ENCODE assay signal across 36 cellular contexts in the genomic region with DNA sequence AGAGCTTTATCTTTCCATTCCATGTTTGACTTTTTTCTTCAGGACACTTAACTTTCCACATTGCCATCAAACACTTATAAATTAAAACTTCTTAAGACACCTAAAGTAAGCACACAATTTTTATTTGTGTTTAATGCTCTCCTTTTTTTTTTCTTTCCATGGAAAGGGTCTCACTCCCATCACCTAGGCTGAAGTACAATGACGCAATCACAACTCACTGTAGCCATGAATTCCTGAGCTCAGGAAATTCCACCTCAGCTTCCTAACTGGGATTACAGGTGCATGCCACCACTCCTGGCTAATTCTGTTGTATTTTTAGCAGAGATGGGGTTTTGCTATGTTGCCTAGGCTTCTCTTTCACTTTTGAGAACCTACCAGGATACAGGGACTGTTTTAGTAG. TPM values are rescaled to one million over a fixed set of nuclear protein-coding genes. Genes with fewer than 3 reads are reported as not detected.
"Had no signal": no experiment of that assay in that cellular context is flagged by ENCODE, and none has a peak within 500 bp of the region (broad histone marks: within the 10 kb centered on the region; RNA-seq: fewer than 3 reads in every experiment).

No MANE protein-coding gene starts in this region.

- H3K4me1 ChIP-seq: ascending aorta, breast epithelium, colonic mucosa, esophagus squamous epithelium, gastroesophageal sphincter, heart right ventricle had no signal

- H3K36me3 Mint-ChIP-seq: activated naive CD4-positive, alpha-beta T cell treated with anti-CD3 and anti-CD28 coated beads, Interleukin-2, amount 10 ng/mL, durations not matched to agents 7 days and 5 days; activated naive CD4-positive, alpha-beta T cell treated with anti-CD3 and anti-CD28 coated beads, Interleukin-2, amount 50 U/mL, for 72 hours; activated naive CD8-positive, alpha-beta T cell treated with anti-CD3 and anti-CD28 coated beads, Interleukin-2, amount 10 ng/mL, durations not matched to agents 7 days and 5 days; brain had no signal

- H3K4me3 ChIP-seq: ascending aorta, breast epithelium, cardiac muscle cell, colonic mucosa, esophagus squamous epithelium, gastroesophageal sphincter, heart right ventricle had no signal

- DNase-seq: activated CD4-positive, alpha-beta memory T cell treated with anti-CD3 and anti-CD28 coated beads, Interleukin-2, amount 10 ng/mL, durations not matched to agents 7 days and 5 days; activated CD4-positive, alpha-beta T cell treated with anti-CD3 and anti-CD28 coated beads for 1 hour; activated CD4-positive, alpha-beta T cell treated with anti-CD3 and anti-CD28 coated beads for 4 hours; activated CD4-positive, alpha-beta T cell treated with anti-CD3 and anti-CD28 coated beads, Interleukin-2, amount 10 ng/mL, durations not matched to agents 7 days and 5 days; activated CD4-positive, alpha-beta T cell treated with anti-CD3 and anti-CD28 coated beads, Interleukin-2, amount 50 U/mL, for 4 hours; activated CD8-positive, alpha-beta memory T cell treated with anti-CD3 and anti-CD28 coated beads, Interleukin-2, amount 50 U/mL, for 48 hours; activated gamma-delta T cell; activated naive CD4-positive, alpha-beta T cell; activated naive CD4-positive, alpha-beta T cell treated with anti-CD3 and anti-CD28 coated beads, Interleukin-2, amount 10 ng/mL, durations not matched to agents 7 days and 5 days; activated naive CD8-positive, alpha-beta T cell treated with anti-CD3 and anti-CD28 coated beads, Interleukin-2, amount 10 ng/mL, durations not matched to agents 7 days and 5 days; activated T-cell treated with anti-CD3 and anti-CD28 coated beads for 4 hours; activated T-cell treated with anti-CD3 and anti-CD28 coated beads, Interleukin-2, amount 50 U/mL, for 24 hours; activated T-cell treated with anti-CD3 and anti-CD28 coated beads, Interleukin-2, amount 50 U/mL, for 72 hours; central memory CD4-positive, alpha-beta T cell; cerebellar nuclear complex; colonic mucosa; effector CD8-positive, alpha-beta T cell; esophagus squamous epithelium; foreskin melanocyte; heart right ventricle; T-helper 17 cell; T1000 had no signal

- H3K27ac Mint-ChIP-seq: activated CD4-positive, alpha-beta memory T cell treated with anti-CD3 and anti-CD28 coated beads, Interleukin-2, amount 10 ng/mL, durations not matched to agents 7 days and 5 days; activated CD4-positive, alpha-beta T cell treated with anti-CD3 and anti-CD28 coated beads, Interleukin-2, amount 10 ng/mL, durations not matched to agents 7 days and 5 days; activated naive CD4-positive, alpha-beta T cell treated with anti-CD3 and anti-CD28 coated beads, Interleukin-2, amount 10 ng/mL, durations not matched to agents 7 days and 5 days; activated naive CD4-positive, alpha-beta T cell treated with anti-CD3 and anti-CD28 coated beads, Interleukin-2, amount 50 U/mL, for 72 hours; activated naive CD8-positive, alpha-beta T cell treated with anti-CD3 and anti-CD28 coated beads, Interleukin-2, amount 10 ng/mL, durations not matched to agents 7 days and 5 days; activated T-cell treated with anti-CD3 and anti-CD28 coated beads, Interleukin-2, amount 50 U/mL, for 24 hours; activated T-cell treated with anti-CD3 and anti-CD28 coated beads, Interleukin-2, amount 50 U/mL, for 72 hours; brain; T-helper 17 cell; T-helper 2 cell treated with Interferon-gamma antibody and Interleukin-4, amounts not matched to agents 5 μg/mL and 100 μg/mL, for 36 hours had no signal

- H3K27ac ChIP-seq: ascending aorta, breast epithelium, cardiac muscle cell, colonic mucosa, epithelial cell of prostate, esophagus squamous epithelium, gastroesophageal sphincter, heart right ventricle had no signal

- H3K4me1 Mint-ChIP-seq: activated CD4-positive, alpha-beta memory T cell treated with anti-CD3 and anti-CD28 coated beads, Interleukin-2, amount 10 ng/mL, durations not matched to agents 7 days and 5 days; activated CD4-positive, alpha-beta T cell treated with anti-CD3 and anti-CD28 coated beads, Interleukin-2, amount 10 ng/mL, durations not matched to agents 7 days and 5 days; activated naive CD4-positive, alpha-beta T cell treated with anti-CD3 and anti-CD28 coated beads, Interleukin-2, amount 10 ng/mL, durations not matched to agents 7 days and 5 days; activated naive CD8-positive, alpha-beta T cell treated with anti-CD3 and anti-CD28 coated beads, Interleukin-2, amount 10 ng/mL, durations not matched to agents 7 days and 5 days; T-helper 17 cell had no signal

- H3K27me3 ChIP-seq: ascending aorta, breast epithelium, cardiac muscle cell, colonic mucosa, esophagus squamous epithelium, gastroesophageal sphincter, heart right ventricle had no signal

- H3K4me3 Mint-ChIP-seq: activated CD4-positive, alpha-beta memory T cell treated with anti-CD3 and anti-CD28 coated beads, Interleukin-2, amount 10 ng/mL, durations not matched to agents 7 days and 5 days; activated CD4-positive, alpha-beta T cell treated with anti-CD3 and anti-CD28 coated beads, Interleukin-2, amount 10 ng/mL, durations not matched to agents 7 days and 5 days; activated naive CD4-positive, alpha-beta T cell treated with anti-CD3 and anti-CD28 coated beads, Interleukin-2, amount 10 ng/mL, durations not matched to agents 7 days and 5 days; activated naive CD8-positive, alpha-beta T cell treated with anti-CD3 and anti-CD28 coated beads, Interleukin-2, amount 10 ng/mL, durations not matched to agents 7 days and 5 days; activated T-cell treated with anti-CD3 and anti-CD28 coated beads, Interleukin-2, amount 50 U/mL, for 24 hours; activated T-cell treated with anti-CD3 and anti-CD28 coated beads, Interleukin-2, amount 50 U/mL, for 72 hours; brain; T-helper 17 cell; T-helper 2 cell treated with Interferon-gamma antibody and Interleukin-4, amounts not matched to agents 5 μg/mL and 100 μg/mL, for 36 hours had no signal

- H3K9me3 Mint-ChIP-seq: activated CD4-positive, alpha-beta memory T cell treated with anti-CD3 and anti-CD28 coated beads, Interleukin-2, amount 10 ng/mL, durations not matched to agents 7 days and 5 days; activated CD4-positive, alpha-beta T cell treated with anti-CD3 and anti-CD28 coated beads, Interleukin-2, amount 10 ng/mL, durations not matched to agents 7 days and 5 days; activated naive CD4-positive, alpha-beta T cell treated with anti-CD3 and anti-CD28 coated beads, Interleukin-2, amount 10 ng/mL, durations not matched to agents 7 days and 5 days; activated naive CD4-positive, alpha-beta T cell treated with anti-CD3 and anti-CD28 coated beads, Interleukin-2, amount 50 U/mL, for 72 hours; activated naive CD8-positive, alpha-beta T cell treated with anti-CD3 and anti-CD28 coated beads, Interleukin-2, amount 10 ng/mL, durations not matched to agents 7 days and 5 days; activated T-cell treated with anti-CD3 and anti-CD28 coated beads, Interleukin-2, amount 50 U/mL, for 24 hours; activated T-cell treated with anti-CD3 and anti-CD28 coated beads, Interleukin-2, amount 50 U/mL, for 72 hours; brain; T-helper 2 cell treated with Interferon-gamma antibody and Interleukin-4, amounts not matched to agents 5 μg/mL and 100 μg/mL, for 36 hours had no signal

- H3K36me3 ChIP-seq: ascending aorta, breast epithelium, cardiac muscle cell, colonic mucosa, esophagus squamous epithelium, gastroesophageal sphincter, heart right ventricle had no signal

- H3K27me3 Mint-ChIP-seq: activated CD4-positive, alpha-beta memory T cell treated with anti-CD3 and anti-CD28 coated beads, Interleukin-2, amount 10 ng/mL, durations not matched to agents 7 days and 5 days; activated CD4-positive, alpha-beta T cell treated with anti-CD3 and anti-CD28 coated beads, Interleukin-2, amount 10 ng/mL, durations not matched to agents 7 days and 5 days; activated naive CD4-positive, alpha-beta T cell treated with anti-CD3 and anti-CD28 coated beads, Interleukin-2, amount 10 ng/mL, durations not matched to agents 7 days and 5 days; activated naive CD8-positive, alpha-beta T cell treated with anti-CD3 and anti-CD28 coated beads, Interleukin-2, amount 10 ng/mL, durations not matched to agents 7 days and 5 days; activated T-cell treated with anti-CD3 and anti-CD28 coated beads, Interleukin-2, amount 50 U/mL, for 24 hours; T-helper 17 cell had no signal

- ATAC-seq: activated naive CD4-positive, alpha-beta T cell treated with anti-CD3 and anti-CD28 coated beads, Interleukin-2, amount 50 U/mL, for 72 hours; activated T-cell treated with anti-CD3 and anti-CD28 coated beads, Interleukin-2, amount 50 U/mL, for 72 hours; gastroesophageal sphincter; heart right ventricle; T-helper 17 cell had no signal

- H3K9me3 ChIP-seq: ascending aorta, breast epithelium, colonic mucosa, esophagus squamous epithelium, gastroesophageal sphincter, heart right ventricle had no signal

RNA-seq across cellular contexts. Expression of a gene that starts 7.3 kb away (rescaled TPM):
- total RNA-seq: activated CD4-positive, alpha-beta memory T cell treated with anti-CD3 and anti-CD28 coated beads, Interleukin-2, amount 10 ng/mL, durations not matched to agents 7 days and 5 days; activated CD4-positive, alpha-beta T cell treated with anti-CD3 and anti-CD28 coated beads, Interleukin-2, amount 10 ng/mL, durations not matched to agents 7 days and 5 days; activated naive CD4-positive, alpha-beta T cell treated with anti-CD3 and anti-CD28 coated beads, Interleukin-2, amount 50 U/mL, for 72 hours; activated naive CD8-positive, alpha-beta T cell treated with anti-CD3 and anti-CD28 coated beads, Interleukin-2, amount 10 ng/mL, durations not matched to agents 7 days and 5 days; activated T-cell treated with anti-CD3 and anti-CD28 coated beads, Interleukin-2, amount 50 U/mL, for 72 hours; ascending aorta; breast epithelium; cardiac muscle cell; colonic mucosa; dermis microvascular lymphatic vessel endothelial cell; endothelial cell of umbilical vein; esophagus squamous epithelium; fibroblast of lung; fibroblast of villous mesenchyme; gastroesophageal sphincter; glomerular endothelial cell; heart right ventricle; T-helper 17 cell had no signal
- polyA plus RNA-seq: cardiac muscle cell, endothelial cell of umbilical vein, esophagus, fibroblast of lung, heart right ventricle had no signal

RNA-seq across cellular contexts. Expression of a gene that starts 15.1 kb away (rescaled TPM):
- total RNA-seq: activated CD4-positive, alpha-beta memory T cell treated with anti-CD3 and anti-CD28 coated beads, Interleukin-2, amount 10 ng/mL, durations not matched to agents 7 days and 5 days; activated CD4-positive, alpha-beta T cell treated with anti-CD3 and anti-CD28 coated beads, Interleukin-2, amount 10 ng/mL, durations not matched to agents 7 days and 5 days; activated naive CD4-positive, alpha-beta T cell treated with anti-CD3 and anti-CD28 coated beads, Interleukin-2, amount 50 U/mL, for 72 hours; activated naive CD8-positive, alpha-beta T cell treated with anti-CD3 and anti-CD28 coated beads, Interleukin-2, amount 10 ng/mL, durations not matched to agents 7 days and 5 days; activated T-cell treated with anti-CD3 and anti-CD28 coated beads, Interleukin-2, amount 50 U/mL, for 72 hours; ascending aorta; breast epithelium; cardiac muscle cell; colonic mucosa; dermis microvascular lymphatic vessel endothelial cell; endothelial cell of umbilical vein; esophagus squamous epithelium; fibroblast of lung; fibroblast of villous mesenchyme; gastroesophageal sphincter; glomerular endothelial cell; heart right ventricle; T-helper 17 cell had no signal
- polyA plus RNA-seq: cardiac muscle cell, endothelial cell of umbilical vein, esophagus, fibroblast of lung, heart right ventricle had no signal

RNA-seq across cellular contexts. Expression of a gene that starts 29.9 kb away (rescaled TPM):
- total RNA-seq: activated CD4-positive, alpha-beta memory T cell treated with anti-CD3 and anti-CD28 coated beads, Interleukin-2, amount 10 ng/mL, durations not matched to agents 7 days and 5 days; activated CD4-positive, alpha-beta T cell treated with anti-CD3 and anti-CD28 coated beads, Interleukin-2, amount 10 ng/mL, durations not matched to agents 7 days and 5 days; activated naive CD4-positive, alpha-beta T cell treated with anti-CD3 and anti-CD28 coated beads, Interleukin-2, amount 50 U/mL, for 72 hours; activated naive CD8-positive, alpha-beta T cell treated with anti-CD3 and anti-CD28 coated beads, Interleukin-2, amount 10 ng/mL, durations not matched to agents 7 days and 5 days; activated T-cell treated with anti-CD3 and anti-CD28 coated beads, Interleukin-2, amount 50 U/mL, for 72 hours; ascending aorta; cardiac muscle cell; colonic mucosa; dermis microvascular lymphatic vessel endothelial cell; endothelial cell of umbilical vein; esophagus squamous epithelium; fibroblast of lung; fibroblast of villous mesenchyme; gastroesophageal sphincter; glomerular endothelial cell; heart right ventricle; T-helper 17 cell had no signal
- polyA plus RNA-seq: cardiac muscle cell, endothelial cell of umbilical vein, esophagus, fibroblast of lung, heart right ventricle had no signal

RNA-seq across cellular contexts. Expression of a gene that starts 33.0 kb away (rescaled TPM):
- total RNA-seq: activated CD4-positive, alpha-beta memory T cell treated with anti-CD3 and anti-CD28 coated beads, Interleukin-2, amount 10 ng/mL, durations not matched to agents 7 days and 5 days; activated CD4-positive, alpha-beta T cell treated with anti-CD3 and anti-CD28 coated beads, Interleukin-2, amount 10 ng/mL, durations not matched to agents 7 days and 5 days; activated naive CD4-positive, alpha-beta T cell treated with anti-CD3 and anti-CD28 coated beads, Interleukin-2, amount 50 U/mL, for 72 hours; activated naive CD8-positive, alpha-beta T cell treated with anti-CD3 and anti-CD28 coated beads, Interleukin-2, amount 10 ng/mL, durations not matched to agents 7 days and 5 days; activated T-cell treated with anti-CD3 and anti-CD28 coated beads, Interleukin-2, amount 50 U/mL, for 72 hours; ascending aorta; breast epithelium; cardiac muscle cell; colonic mucosa; dermis microvascular lymphatic vessel endothelial cell; endothelial cell of umbilical vein; esophagus squamous epithelium; fibroblast of lung; fibroblast of villous mesenchyme; gastroesophageal sphincter; glomerular endothelial cell; heart right ventricle; T-helper 17 cell had no signal
- polyA plus RNA-seq: endothelial cell of umbilical vein, esophagus, fibroblast of lung, heart right ventricle had no signal
